Comparison of ENCODE assay signal across 27 cellular contexts in the genomic region with DNA sequence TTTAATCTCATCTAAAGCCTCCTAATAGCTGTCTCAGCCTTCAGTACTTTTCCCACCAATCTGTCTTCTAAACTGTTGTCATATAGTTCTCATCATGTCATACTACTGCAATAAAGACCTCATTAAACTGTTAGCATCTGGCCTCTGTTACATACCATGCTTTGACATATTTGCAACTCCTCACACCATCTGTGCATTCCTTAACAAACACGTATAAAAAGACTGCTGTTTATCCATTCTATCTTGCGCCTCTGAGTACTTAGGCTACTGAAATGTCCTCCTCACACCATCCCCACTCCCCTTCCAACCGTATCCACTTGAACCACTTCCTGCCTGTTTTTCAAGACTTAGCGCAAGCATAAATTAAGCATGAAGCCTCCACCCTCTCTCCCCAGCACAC.
DNase-seq lines count a peak whose midpoint lies in the region; ATAC-seq lines count a peak whose summit lies in the region.
"Had no signal": no experiment of that assay in that cellular context is flagged by ENCODE, and none has a peak within 500 bp of the region (broad histone marks: within the 10 kb centered on the region; RNA-seq: fewer than 3 reads in every experiment).

No MANE protein-coding gene starts in this region.

- peak; percentile 91 for DNase-seq in DMS 273 (lab: John Stamatoyannopoulos, UW; ENCODE audit: unreplicated experiment)
- peak; percentile 10 for DNase-seq in GM04504 (ENCODE audit: low read depth)
- peak; percentile 84 to 89 for DNase-seq in NCI-H524 (lab: John Stamatoyannopoulos, UW)
- peak; percentile 32 for DNase-seq in foreskin melanocyte
- no peak for DNase-seq in NCI-H2081 (lab: John Stamatoyannopoulos, UW)
- DNase-seq in pons (ENCODE audit: low spot score) = no peak
- no peak for DNase-seq in central memory CD4-positive, alpha-beta T cell
- DNase-seq: activated CD4-positive, alpha-beta T cell treated with anti-CD3 and anti-CD28 coated beads, Interleukin-2, amount 50 U/mL, for 4 hours; activated CD8-positive, alpha-beta memory T cell treated with anti-CD3 and anti-CD28 coated beads, Interleukin-2, amount 50 U/mL, for 4 hours; aorta; caudate nucleus; dermis blood vessel endothelial cell; GF-D8; left ventricle myocardium superior; MG63; NCI-H1436 treated with DMSO at 0.1 percent for 48 hours; pancreas; PC-9; Right ventricle myocardium superior; stimulated activated CD4-positive, alpha-beta T cell treated with anti-CD3 and anti-CD28 coated beads, Interleukin-12 subunit alpha, Interleukin-12 subunit beta, amount 100 ng/mL, for 4 hours; stimulated activated CD4-positive, alpha-beta T cell treated with anti-CD3 and anti-CD28 coated beads, Interleukin-4, amount 100 ng/mL, for 24 hours; stimulated activated naive B cell treated with anti-CD40 and anti-IgM and Interleukin-4, amounts not matched to agents 10 μg/mL and 1 μg/mL and 100 μg/mL, for 72 hours; testis; uterus had no signal

- no peak for ATAC-seq in HG03571 (IDR thresholded peaks at IDR 0.05; ENCODE audit: unreplicated experiment)
- ATAC-seq: activated naive CD4-positive, alpha-beta T cell treated with anti-CD3 and anti-CD28 coated beads, Interleukin-2, amount 50 U/mL, for 72 hours; left ventricle myocardium superior; natural killer cell treated with Interleukin-12 subunit alpha and Interleukin-12 subunit beta and Interleukin-15 and Interleukin-18, amount 100 ng/mL, for 72 hours; pancreas; stimulated activated naive B cell treated with anti-CD40 and anti-IgM and Interleukin-4, amounts not matched to agents 10 μg/mL and 1 μg/mL and 100 μg/mL, for 72 hours had no signal

Comparison
In these comparisons a context has a peak if more than half of its experiments do, and no peak if none do; other contexts are left out.
1. DNase-seq: peak in DMS 273 (single experiment), GM04504 (single experiment), NCI-H524 (2 of 2) and foreskin melanocyte (single experiment); none in NCI-H2081 (0 of 2), pons (single experiment) and central memory CD4-positive, alpha-beta T cell (single experiment).